Comparison of ENCODE assay signal across 21 cellular contexts in the genomic region with DNA sequence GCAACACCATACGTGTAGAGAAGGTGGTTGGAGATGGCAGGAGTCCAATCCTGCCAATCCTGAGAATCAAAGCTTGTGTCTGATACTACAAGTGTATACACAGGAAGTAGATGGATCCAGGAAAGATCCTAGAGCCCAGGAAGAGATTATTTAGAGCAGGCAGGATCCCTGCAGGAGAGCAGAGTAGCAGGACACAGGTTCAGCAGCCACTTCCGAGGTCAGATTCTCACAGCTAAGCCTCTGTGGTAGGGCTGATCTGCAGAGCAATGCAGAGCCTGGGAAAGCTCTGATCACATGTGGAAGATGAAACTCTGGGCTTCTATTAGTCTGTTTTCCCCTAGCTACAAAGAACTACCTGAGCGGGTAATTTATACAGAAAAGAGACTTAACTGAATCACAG. TPM values are rescaled to one million over a fixed set of nuclear protein-coding genes. Genes with fewer than 3 reads are reported as not detected.
DNase-seq lines count a peak whose midpoint lies in the region; ATAC-seq, FAIRE-seq and TF ChIP-seq lines count a peak whose summit lies in the region.
"Had no signal": no experiment of that assay in that cellular context is flagged by ENCODE, and none has a peak within 500 bp of the region (broad histone marks: within the 10 kb centered on the region; RNA-seq: fewer than 3 reads in every experiment).

No MANE protein-coding gene starts in this region.

- no peak for TF ChIP-seq CTCF in H1 (IDR thresholded peaks at IDR 0.05; ENCODE audit: control extremely low read depth in 1 of 3, insufficient read depth in 1 of 3, low read depth in 1 of 3, low read length in 3 of 3)
- no peak for TF ChIP-seq CTCF in hepatocyte (IDR thresholded peaks at IDR 0.05; ENCODE audit: poor library complexity)
- no peak for TF ChIP-seq CTCF in upper lobe of left lung (IDR thresholded peaks at IDR 0.05)
- TF ChIP-seq CTCF in neural progenitor cell (IDR thresholded peaks at IDR 0.05) = no peak
- TF ChIP-seq CTCF in heart left ventricle (IDR thresholded peaks at IDR 0.05) = no peak

- ATAC-seq in upper lobe of left lung (ENCODE audit: low FRiP score in 2 of 2) = no peak
- no peak for ATAC-seq in heart left ventricle
- ATAC-seq: CD8-positive, alpha-beta T cell; GM23338 had no signal

- CTCF ChIA-PET in H1 (lab: Charles Lee; ENCODE audit: partially characterized antibody) = interaction anchor here (0.5 to 2.3 kb wide), 8 partner anchors 8 to 374 kb away, joined by 3 to 15 read pairs (median 3); no protein-coding TSS in a partner anchor

- H3K27me3 ChIP-seq in H1 (replicated peaks in 1 of 4; ENCODE audit: control insufficient read depth in 3 of 4, extremely low read depth in 1 of 4, insufficient read depth in 3 of 4, low read length in 3 of 4) (no peaks in the 10 kb centered on the region), hepatocyte (no peaks in the 10 kb centered on the region), upper lobe of left lung (no peaks in the 10 kb centered on the region), neural progenitor cell (no peaks in the 10 kb centered on the region), heart left ventricle (peaks cover 0 to 12% (median 0%) of the 10 kb centered on the region in 9 donors)
- H3K27me3 ChIP-seq: BLaER1 had no signal

- H2BK20ac ChIP-seq in H1 (ENCODE audit: low read length) = no peak overlapping the region

- H3K23ac ChIP-seq in H1 (ENCODE audit: insufficient read length) = no peak overlapping the region

- no peak overlapping the region for H3K4ac ChIP-seq in H1 (replicated peaks; ENCODE audit: insufficient read length, low read depth, low read length)

- no peak overlapping the region for H2BK120ac ChIP-seq in H1 (replicated peaks; ENCODE audit: low read depth, low read length)

- TF ChIP-seq RAD21 in H1 (IDR thresholded peaks at IDR 0.05 in 1 of 2, conservative IDR thresholded peaks at IDR 0.05 in 1 of 2; ENCODE audit: low read depth in 2 of 2, low read length in 2 of 2) = no peak

- H3K4me1 Mint-ChIP-seq in neural progenitor cell = no peaks in the 10 kb centered on the region
- H3K4me1 Mint-ChIP-seq: CD14-positive monocyte, IgD-negative memory B cell had no signal

- 0 out of 2 replicates have a peak overlapping the region, but pooled peaks have one; percentile 16 for H2BK15ac ChIP-seq in H1 (ENCODE audit: low read length)

- H3F3A ChIP-seq in neural progenitor cell (ENCODE audit: low read depth) = no peaks in the 10 kb centered on the region

- no peak overlapping the region for H2BK12ac ChIP-seq in H1 (ENCODE audit: low read depth, low read length)

- no peaks in the 10 kb centered on the region for H3K9me2 ChIP-seq in hepatocyte (replicated peaks; ENCODE audit: insufficient read depth)

- no peaks in the 10 kb centered on the region for H3K79me2 ChIP-seq in H1 (ENCODE audit: control insufficient read depth in 1 of 2, insufficient read depth in 2 of 2, low read length in 2 of 2)
- no peaks in the 10 kb centered on the region for H3K79me2 ChIP-seq in hepatocyte
- H3K79me2 ChIP-seq in neural progenitor cell (ENCODE audit: low read depth) = no peaks in the 10 kb centered on the region

- no peak overlapping the region for H4K8ac ChIP-seq in H1 (ENCODE audit: extremely low read depth, insufficient read depth, low read length)

- no peaks in the 10 kb centered on the region; the same call in 1 of the 2 replicates for H3K23me2 ChIP-seq in H1 (ENCODE audit: low read depth, low read length)

- no peaks in the 10 kb centered on the region for H3K9me3 ChIP-seq in H1 (ENCODE audit: insufficient read depth in 2 of 2, low read depth in 1 of 2, low read length in 1 of 2)
- H3K9me3 ChIP-seq in hepatocyte (ENCODE audit: low read depth) = no peaks in the 10 kb centered on the region
- no peaks in the 10 kb centered on the region for H3K9me3 ChIP-seq in upper lobe of left lung
- H3K9me3 ChIP-seq in neural progenitor cell (ENCODE audit: low read depth) = no peaks in the 10 kb centered on the region
- no peaks in the 10 kb centered on the region for H3K9me3 ChIP-seq in heart left ventricle
- H3K9me3 ChIP-seq: BLaER1 had no signal

- peaks cover 10% of the 10 kb centered on the region for H3K9me3 Mint-ChIP-seq in neural progenitor cell
- H3K9me3 Mint-ChIP-seq: CD8-positive, alpha-beta T cell; GM23338 had no signal

- POLR2A ChIA-PET in H1 (lab: Charles Lee; ENCODE audit: partially characterized antibody) = interaction anchor here (1.4 to 1.6 kb wide), 2 partner anchors 10 to 12 kb away, joined by 4 to 5 read pairs; no protein-coding TSS in a partner anchor

- H3K4me3 Mint-ChIP-seq in neural progenitor cell = no peak overlapping the region
- H3K4me3 Mint-ChIP-seq: CD14-positive monocyte; CD8-positive, alpha-beta T cell; GM23338; IgD-negative memory B cell had no signal

- intact Hi-C loops in heart left ventricle (cut with DNase I) = loop anchor here in 4 of 10 donors (5.0 to 10.0 kb wide), 2 partner anchors 235 to 238 kb away; no protein-coding TSS in a partner anchor

- H3K36me3 ChIP-seq in H1 (ENCODE audit: control insufficient read depth in 2 of 4, insufficient read depth in 4 of 4, low read length in 3 of 4) (no peaks in the 10 kb centered on the region), hepatocyte (replicated peaks; ENCODE audit: insufficient read depth, low read depth) (no peaks in the 10 kb centered on the region), upper lobe of left lung (no peaks in the 10 kb centered on the region), neural progenitor cell (no peaks in the 10 kb centered on the region), heart left ventricle (no peaks in the 10 kb centered on the region)
- H3K36me3 ChIP-seq: BLaER1 had no signal

- no peak for FAIRE-seq in H1 (lab: Jason Lieb, UNC)
- FAIRE-seq: GM12892, GM18507, HTR-8/SVneo had no signal

- no peak overlapping the region for H3K56ac ChIP-seq in H1 (replicated peaks; ENCODE audit: insufficient read length, low read depth, low read length)

- H3K4me3 ChIP-seq in H1 (ENCODE audit: extremely low read depth in 1 of 4, insufficient read depth in 2 of 4, low read depth in 3 of 4, low read length in 4 of 4) (no peak overlapping the region), hepatocyte (no peak overlapping the region), upper lobe of left lung (no peak overlapping the region), neural progenitor cell (no peak overlapping the region), heart left ventricle (no peak overlapping the region)
- H3K4me3 ChIP-seq: BLaER1, GM23338 had no signal

- peaks cover 10% of the 10 kb centered on the region for H3K27me3 Mint-ChIP-seq in neural progenitor cell (ENCODE audit: insufficient read depth, low read depth)

- H3K9ac ChIP-seq in H1 (replicated peaks in 1 of 4; ENCODE audit: extremely low read depth in 1 of 4, low read depth in 3 of 4, low read length in 3 of 4) = no peak overlapping the region
- no peak overlapping the region for H3K9ac ChIP-seq in neural progenitor cell
- H3K9ac ChIP-seq: BLaER1 had no signal

- no peak overlapping the region for H4K91ac ChIP-seq in H1 (replicated peaks; ENCODE audit: insufficient read length, low read length)

- H3K4me1 ChIP-seq in H1 (replicated peaks in 1 of 4; ENCODE audit: control insufficient read depth in 3 of 4, insufficient read depth in 4 of 4, low read length in 3 of 4) (peaks cover 0 to 2% (median 1%) of the 10 kb centered on the region in 4 experiments; a peak in 2 of 7 replicates), hepatocyte (ENCODE audit: insufficient read depth) (peaks cover 21% of the 10 kb centered on the region), upper lobe of left lung (peaks cover 0 to 4% (median 3%) of the 10 kb centered on the region in 4 donors), neural progenitor cell (no peaks in the 10 kb centered on the region), heart left ventricle (peaks cover 0 to 6% (median 0%) of the 10 kb centered on the region in 12 donors)

- H3K4me2 ChIP-seq in H1 (ENCODE audit: insufficient read depth in 1 of 2, low read depth in 2 of 2, low read length in 2 of 2) = no peak overlapping the region
- no peak overlapping the region for H3K4me2 ChIP-seq in hepatocyte
- H3K4me2 ChIP-seq in neural progenitor cell = no peak overlapping the region
- H3K4me2 ChIP-seq: BLaER1, GM23338 had no signal

- H4K20me1 ChIP-seq in H1 (replicated peaks in 1 of 2; ENCODE audit: control insufficient read depth in 1 of 2, insufficient read depth in 2 of 2, low read length in 2 of 2) (no peaks in the 10 kb centered on the region), hepatocyte (ENCODE audit: insufficient read depth, poor library complexity, severe bottlenecking) (no peaks in the 10 kb centered on the region), neural progenitor cell (ENCODE audit: low read depth) (no peaks in the 10 kb centered on the region)
- H4K20me1 ChIP-seq: BLaER1 had no signal

- no peak overlapping the region for H4K5ac ChIP-seq in H1 (ENCODE audit: insufficient read length, low read depth, low read length)

- no peaks in the 10 kb centered on the region for H3K36me3 Mint-ChIP-seq in neural progenitor cell
- H3K36me3 Mint-ChIP-seq: CD14-positive monocyte; CD8-positive, alpha-beta T cell; IgD-negative memory B cell had no signal

- H2AK5ac ChIP-seq in H1 (ENCODE audit: low read depth, low read length) = no peak overlapping the region

- no peak overlapping the region for H3K14ac ChIP-seq in H1 (ENCODE audit: insufficient read length)

- TF ChIP-seq POLR2A in H1 (IDR thresholded peaks at IDR 0.05; ENCODE audit: control extremely low read depth in 1 of 2, low read depth in 2 of 2, low read length in 2 of 2) (no peak), upper lobe of left lung (IDR thresholded peaks at IDR 0.05) (no peak), heart left ventricle (IDR thresholded peaks at IDR 0.05) (no peak)

- H3K18ac ChIP-seq in H1 (ENCODE audit: extremely low read depth, low read length) = no peak overlapping the region

- no peak overlapping the region for H3K27ac Mint-ChIP-seq in neural progenitor cell
- H3K27ac Mint-ChIP-seq: CD14-positive monocyte; CD8-positive, alpha-beta T cell; GM23338; IgD-negative memory B cell had no signal

- H2AFZ ChIP-seq in H1 (ENCODE audit: low read length) (no peak overlapping the region), hepatocyte (no peak overlapping the region), neural progenitor cell (replicated peaks) (no peak overlapping the region)
- H2AFZ ChIP-seq: GM23338 had no signal

- peak; percentile 27 for DNase-seq in NCI-H2171 treated with DMSO at 0.1 percent for 48 hours (lab: John Stamatoyannopoulos, UW)
- no peak for DNase-seq in NCI-H2171 (lab: John Stamatoyannopoulos, UW)
- DNase-seq in H1 (ENCODE audit: low read depth in 1 of 2, low spot score in 2 of 2) = no peak
- no peak for DNase-seq in hepatocyte (ENCODE audit: low spot score)
- DNase-seq in upper lobe of left lung = no peak
- no peak for DNase-seq in neural progenitor cell (ENCODE audit: low spot score)
- DNase-seq in NCI-H446 (lab: John Stamatoyannopoulos, UW) = no peak
- DNase-seq in heart left ventricle = no peak
- DNase-seq: 8988T; CD8-positive, alpha-beta T cell; DMS 273 treated with DMSO at 0.1 percent for 48 hours; DMS79; GDM1; H7 had no signal

- H2BK5ac ChIP-seq in H1 (ENCODE audit: low read depth, low read length) = no peak overlapping the region

- no peak overlapping the region for H3K27ac ChIP-seq in H1 (ENCODE audit: low read depth, low read length)
- peak overlapping the region; percentile 8 for H3K27ac ChIP-seq in hepatocyte
- H3K27ac ChIP-seq in upper lobe of left lung = peak overlapping the region in 3 of 4 donors; percentile 31 to 62 (median 61)
- no peak overlapping the region for H3K27ac ChIP-seq in neural progenitor cell
- H3K27ac ChIP-seq in heart left ventricle = no peak overlapping the region
- H3K27ac ChIP-seq: BLaER1 had no signal

- TF ChIP-seq EP300 in H1 (IDR thresholded peaks at IDR 0.05; ENCODE audit: borderline replicate concordance in 1 of 2, low read depth in 2 of 2, low read length in 2 of 2) (no peak), upper lobe of left lung (IDR thresholded peaks at IDR 0.05) (no peak)

- no peaks in the 10 kb centered on the region for H3K79me1 ChIP-seq in H1 (ENCODE audit: low read depth, low read length)

- WGBS in H1 (ENCODE audit: extremely low coverage in 1 of 2, insufficient coverage in 1 of 2, insufficient read length in 1 of 2, insufficient replicate concordance in 2 of 2, low coverage in 1 of 2, low lambda C conversion rate in 2 of 2, missing lambda C conversion rate in 1 of 2), 2 experiments = 82% methylated on average over 3 of the region's 3 CpGs; no CpG with 5 or more reads in 1 of the 2 experiments
- WGBS in hepatocyte (ENCODE audit: low lambda C conversion rate, missing lambda C conversion rate) = 70% methylated on average over 3 of the region's 3 CpGs
- WGBS in upper lobe of left lung, 2 donors = 38 to 61% methylated on average over 3 of the region's 3 CpGs
- WGBS in heart left ventricle, 4 donors = 53 to 61% (median 58%) methylated on average over 3 of the region's 3 CpGs

RNA-seq across cellular contexts. Expression of a gene that starts 28.5 kb away (rescaled TPM):
- total RNA-seq in H1 (2021; fragmentation: NEBNext Ultra II Directional; extraction: Animal tissue kit (Norgen Biotek cat#: 25700)) = 36.7 and 44.1 TPM in 2 replicates
- polyA plus RNA-seq in H1 (2011; rRNA removed) (30.0 and 43.7 TPM in 2 replicates), hepatocyte (12.3 and 13.5 TPM in 2 replicates), heart left ventricle (1 to 10 TPM; 8.0 to 9.0 TPM)
- polyA plus RNA-seq in H1 (2011; cell fraction: cytosol; rRNA removed) = 62.0 TPM
- polyA plus RNA-seq in H1 (2011; cell fraction: nucleus; rRNA removed) = 81.9 TPM
- polyA plus RNA-seq in H1 (2012, experiment 1 of 2) = 39.8 to 55.6 TPM (median 46.6 TPM) in 4 replicates
- polyA plus RNA-seq in H1 (2012, experiment 2 of 2) = 4.6 TPM
- polyA plus RNA-seq in H1 (2013, experiment 1 of 2) = 30.5 TPM
- polyA plus RNA-seq in H1 (2013, experiment 2 of 2) = 26.8 TPM
- 34.3 and 35.5 TPM in 2 replicates for polyA minus RNA-seq in H1 (2011; rRNA and poly(A)+ RNA removed)
- polyA minus RNA-seq in H1 (2011; cell fraction: cytosol; rRNA and poly(A)+ RNA removed) = 22.2 TPM
- polyA minus RNA-seq in H1 (2011; cell fraction: nucleus; rRNA and poly(A)+ RNA removed) = 48.1 TPM
- total RNA-seq in hepatocyte (12.8 and 15.6 TPM in 2 replicates), upper lobe of left lung (10 to 100 TPM; 26.3 to 80.0 (median 47.1) TPM), neural progenitor cell (ENCODE audit: low replicate concordance) (44.2 and 68.5 TPM in 2 replicates), heart left ventricle (10 to 100 TPM in 6 of 9 donors, 1 to 10 TPM in 3; 7.6 to 25.8 (median 12.3) TPM)

RNA-seq across cellular contexts. Expression of a gene that starts 41.9 kb away (rescaled TPM):
- 22.1 and 22.4 TPM in 2 replicates for total RNA-seq in H1 (2021; fragmentation: NEBNext Ultra II Directional; extraction: Animal tissue kit (Norgen Biotek cat#: 25700))
- polyA plus RNA-seq in H1 (2011; rRNA removed) (1.9 and 2.9 TPM in 2 replicates), hepatocyte (2.3 and 2.8 TPM in 2 replicates), heart left ventricle (under 1 TPM; 0.42 to 0.96 TPM)
- 3.8 TPM for polyA plus RNA-seq in H1 (2011; cell fraction: cytosol; rRNA removed)
- polyA plus RNA-seq in H1 (2011; cell fraction: nucleus; rRNA removed) = 3.4 TPM
- polyA plus RNA-seq in H1 (2012, experiment 1 of 2) = 7.9 to 13.6 TPM (median 8.7 TPM) in 4 replicates
- 0.88 TPM for polyA plus RNA-seq in H1 (2012, experiment 2 of 2)
- polyA plus RNA-seq in H1 (2013, experiment 1 of 2) = 11.9 TPM
- 10.6 TPM for polyA plus RNA-seq in H1 (2013, experiment 2 of 2)
- 18.5 and 24.9 TPM in 2 replicates for polyA minus RNA-seq in H1 (2011; rRNA and poly(A)+ RNA removed)
- 11.4 TPM for polyA minus RNA-seq in H1 (2011; cell fraction: cytosol; rRNA and poly(A)+ RNA removed)
- polyA minus RNA-seq in H1 (2011; cell fraction: nucleus; rRNA and poly(A)+ RNA removed) = 36.4 TPM
- total RNA-seq in hepatocyte (7.7 and 8.6 TPM in 2 replicates), upper lobe of left lung (1 to 10 TPM; 2.2 to 8.4 (median 3.1) TPM), neural progenitor cell (ENCODE audit: low replicate concordance) (14.2 and 24.3 TPM in 2 replicates), heart left ventricle (1 to 10 TPM in 8 of 9 donors, under 1 TPM in 1; 0.82 to 2.5 (median 1.2) TPM)

Comparison
In these comparisons a context has a peak if more than half of its experiments do, and no peak if none do; other contexts are left out.
1. H3K27ac ChIP-seq: peak in hepatocyte (single experiment) and upper lobe of left lung (3 of 4); none in H1 (single experiment), neural progenitor cell (single experiment) and heart left ventricle (0 of 12).